Comparison of ENCODE assay signal across 8 cellular contexts in the genomic region with DNA sequence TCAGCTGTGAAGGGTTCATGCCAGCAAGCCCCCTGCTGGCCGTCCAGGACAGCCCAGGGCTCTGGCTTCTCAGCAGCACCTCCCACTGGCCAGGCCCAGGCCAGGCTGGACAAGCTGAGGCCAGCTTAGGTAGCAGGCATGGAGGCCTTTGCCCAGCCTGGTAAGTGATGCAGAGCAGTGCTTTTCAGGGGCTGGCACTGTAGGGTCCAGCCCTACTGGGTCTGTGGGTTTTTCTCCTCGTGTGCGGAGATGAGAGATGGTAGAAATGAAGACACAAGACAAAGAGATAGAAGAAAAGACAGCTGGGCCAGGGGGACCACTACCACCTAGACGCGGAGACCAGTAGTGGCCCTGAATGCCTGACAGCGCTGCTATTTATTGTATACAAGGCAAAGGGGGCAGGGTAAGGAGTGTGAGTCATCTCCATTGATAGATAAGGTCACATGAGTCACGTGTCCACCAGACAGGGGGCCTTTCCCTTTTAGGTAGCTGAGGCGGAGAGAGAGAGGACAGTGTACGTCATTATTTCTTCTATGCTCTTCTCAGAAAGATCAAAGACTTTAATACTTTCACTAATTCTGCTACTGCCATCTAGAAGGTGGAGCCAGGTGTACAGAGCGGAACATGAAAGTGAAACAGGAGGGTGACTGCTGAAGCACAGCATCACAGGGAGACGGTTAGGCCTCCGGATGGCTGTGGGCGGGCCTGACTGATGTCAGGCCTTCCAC. TPM values are rescaled to one million over a fixed set of nuclear protein-coding genes. Genes with fewer than 3 reads are reported as not detected.
A peak's percentile ranks its signal among the peaks of the same experiment; 100 is the strongest.
DNase-seq lines count a peak whose midpoint lies in the region; ATAC-seq, FAIRE-seq and TF ChIP-seq lines count a peak whose summit lies in the region.
"Not testable (repeated sequence)": the region's sequence is repeated elsewhere in the genome, so short reads cannot be mapped to it uniquely, and the experiment has no call there.

No MANE protein-coding gene starts in this region.

- TF ChIP-seq CTCF in D721Med (IDR thresholded peaks at IDR 0.05; ENCODE audit: insufficient read depth, missing control alignments) (peak; percentile 41), endothelial cell (IDR thresholded peaks at IDR 0.05; ENCODE audit: unreplicated experiment) (peak; percentile 50)

- not testable (repeated sequence) for H3K4me1 ChIP-seq in SJCRH30; mucosa of rectum (ENCODE audit: control insufficient read depth in 2 of 2, insufficient read depth in 2 of 2, low read length in 2 of 2)

- H3K9me3 ChIP-seq in SJCRH30 (replicated peaks); mucosa of rectum (ENCODE audit: control insufficient read depth in 2 of 2, low read length in 2 of 2): not testable (repeated sequence)

- DNase-seq in D721Med (ENCODE audit: insufficient read length, low spot score): not testable (repeated sequence)
- peak; percentile 52 to 66 for DNase-seq in SJCRH30
- peak; percentile 72 for DNase-seq in activated T-cell treated with anti-CD3 and anti-CD28 coated beads, Interleukin-2, amount 50 U/mL, for 1 hour
- DNase-seq in endothelial cell (ENCODE audit: low spot score): peak; percentile 60
- peak; percentile 52 for DNase-seq in stimulated activated CD8-positive, alpha-beta memory T cell treated with anti-CD3 and anti-CD28 coated beads, Interleukin-12 subunit alpha, Interleukin-12 subunit beta, amount 100 ng/mL, for 4 hours (ENCODE audit: low read depth)

- not testable (repeated sequence) for H3K27me3 ChIP-seq in SJCRH30; mucosa of rectum (ENCODE audit: control insufficient read depth in 2 of 2, insufficient read depth in 2 of 2, low read length in 2 of 2)

- H3K36me3 Mint-ChIP-seq in endothelial cell (ENCODE audit: low read depth, unreplicated experiment): peaks cover 26% of the 10 kb centered on the region

- H3K4me3 ChIP-seq in SJCRH30: not testable (repeated sequence)
- peak overlapping the region in 1 of 2 donors; percentile 9 for H3K4me3 ChIP-seq in mucosa of rectum (ENCODE audit: low read length in 2 of 2)

- H3K9ac ChIP-seq in mucosa of rectum (ENCODE audit: low read depth in 1 of 2, low read length in 2 of 2): peak overlapping the region; percentile 8 to 17

- not testable (repeated sequence) for H3K27ac Mint-ChIP-seq in endothelial cell (ENCODE audit: unreplicated experiment)

- peak; percentile 67 for ATAC-seq in GM21390 (IDR thresholded peaks at IDR 0.05; ENCODE audit: unreplicated experiment)
- peak; percentile 46 for ATAC-seq in HG03469 (IDR thresholded peaks at IDR 0.05; ENCODE audit: unreplicated experiment)

- H3K4me3 Mint-ChIP-seq in endothelial cell (ENCODE audit: unreplicated experiment): not testable (repeated sequence)

- H3K27me3 Mint-ChIP-seq in endothelial cell (ENCODE audit: unreplicated experiment): not testable (repeated sequence)

- H3K27ac ChIP-seq in SJCRH30: not testable (repeated sequence)
- H3K27ac ChIP-seq in mucosa of rectum (ENCODE audit: low read depth in 2 of 2, low read length in 2 of 2): peak overlapping the region; percentile 47 to 78

- not testable (repeated sequence) for H3K4me1 Mint-ChIP-seq in endothelial cell (ENCODE audit: unreplicated experiment)

- H3K36me3 ChIP-seq in SJCRH30 (peaks cover 49% of the 10 kb centered on the region), mucosa of rectum (ENCODE audit: control insufficient read depth in 2 of 2, insufficient read depth in 2 of 2, low read length in 2 of 2) (peaks cover 37 to 39% of the 10 kb centered on the region in 2 donors)

- not testable (repeated sequence) for H3K9me3 Mint-ChIP-seq in endothelial cell (ENCODE audit: unreplicated experiment)

- not testable (repeated sequence) for FAIRE-seq in D721Med (lab: Jason Lieb, UNC)

RNA-seq across cellular contexts. Expression of gene PILRB, which starts 13.2 kb away (rescaled TPM):
- 13.3 and 28.0 TPM in 2 replicates for total RNA-seq in SJCRH30 (2014; rRNA removed; shearing (Covaris generic))
- 40.1 TPM for total RNA-seq in endothelial cell (ENCODE audit: unreplicated experiment)

RNA-seq across cellular contexts. Expression of gene PILRA, which starts 28.6 kb away (rescaled TPM):
- total RNA-seq in SJCRH30 (2014; rRNA removed; shearing (Covaris generic)): 0.83 TPM in 1 of 2 replicates, not detected in the other
- total RNA-seq in endothelial cell (ENCODE audit: unreplicated experiment): 4.2 TPM

RNA-seq across cellular contexts. Expression of gene SPDYE3, which starts 37.2 kb away (rescaled TPM):
- total RNA-seq in SJCRH30 (2014; rRNA removed; shearing (Covaris generic)): 0.06 TPM in 1 of 2 replicates, not detected in the other
- total RNA-seq in endothelial cell (ENCODE audit: unreplicated experiment): not detected
